ENCODE assay signal across 1 cellular context in the genomic region with DNA sequence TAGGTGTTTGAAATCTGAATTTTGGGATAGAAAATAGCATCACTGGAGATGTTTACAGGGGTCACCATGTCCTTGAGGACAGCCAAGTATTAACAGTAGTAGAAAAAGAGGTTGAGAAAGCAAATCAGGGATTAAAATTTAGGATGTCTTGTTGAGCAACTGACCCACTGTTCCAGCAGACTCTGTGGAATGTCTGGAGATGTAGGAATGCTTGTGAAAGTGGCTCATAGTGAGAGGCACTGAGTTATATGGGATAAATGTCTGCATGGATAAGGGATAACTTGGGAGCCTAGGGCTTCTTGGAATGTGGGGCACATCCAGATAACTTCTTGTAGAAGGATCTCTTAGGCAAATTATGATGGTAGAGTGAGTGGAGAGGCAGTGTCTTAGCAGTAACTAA.
TF ChIP-seq lines count a peak whose summit lies in the region.

No MANE protein-coding gene starts in this region.

TF ChIP-seq in WTC11, 78 proteins besides CTCF, POLR2A, EP300 and RAD21 (continued from another document):
- TF ChIP-seq, protein P1, sequence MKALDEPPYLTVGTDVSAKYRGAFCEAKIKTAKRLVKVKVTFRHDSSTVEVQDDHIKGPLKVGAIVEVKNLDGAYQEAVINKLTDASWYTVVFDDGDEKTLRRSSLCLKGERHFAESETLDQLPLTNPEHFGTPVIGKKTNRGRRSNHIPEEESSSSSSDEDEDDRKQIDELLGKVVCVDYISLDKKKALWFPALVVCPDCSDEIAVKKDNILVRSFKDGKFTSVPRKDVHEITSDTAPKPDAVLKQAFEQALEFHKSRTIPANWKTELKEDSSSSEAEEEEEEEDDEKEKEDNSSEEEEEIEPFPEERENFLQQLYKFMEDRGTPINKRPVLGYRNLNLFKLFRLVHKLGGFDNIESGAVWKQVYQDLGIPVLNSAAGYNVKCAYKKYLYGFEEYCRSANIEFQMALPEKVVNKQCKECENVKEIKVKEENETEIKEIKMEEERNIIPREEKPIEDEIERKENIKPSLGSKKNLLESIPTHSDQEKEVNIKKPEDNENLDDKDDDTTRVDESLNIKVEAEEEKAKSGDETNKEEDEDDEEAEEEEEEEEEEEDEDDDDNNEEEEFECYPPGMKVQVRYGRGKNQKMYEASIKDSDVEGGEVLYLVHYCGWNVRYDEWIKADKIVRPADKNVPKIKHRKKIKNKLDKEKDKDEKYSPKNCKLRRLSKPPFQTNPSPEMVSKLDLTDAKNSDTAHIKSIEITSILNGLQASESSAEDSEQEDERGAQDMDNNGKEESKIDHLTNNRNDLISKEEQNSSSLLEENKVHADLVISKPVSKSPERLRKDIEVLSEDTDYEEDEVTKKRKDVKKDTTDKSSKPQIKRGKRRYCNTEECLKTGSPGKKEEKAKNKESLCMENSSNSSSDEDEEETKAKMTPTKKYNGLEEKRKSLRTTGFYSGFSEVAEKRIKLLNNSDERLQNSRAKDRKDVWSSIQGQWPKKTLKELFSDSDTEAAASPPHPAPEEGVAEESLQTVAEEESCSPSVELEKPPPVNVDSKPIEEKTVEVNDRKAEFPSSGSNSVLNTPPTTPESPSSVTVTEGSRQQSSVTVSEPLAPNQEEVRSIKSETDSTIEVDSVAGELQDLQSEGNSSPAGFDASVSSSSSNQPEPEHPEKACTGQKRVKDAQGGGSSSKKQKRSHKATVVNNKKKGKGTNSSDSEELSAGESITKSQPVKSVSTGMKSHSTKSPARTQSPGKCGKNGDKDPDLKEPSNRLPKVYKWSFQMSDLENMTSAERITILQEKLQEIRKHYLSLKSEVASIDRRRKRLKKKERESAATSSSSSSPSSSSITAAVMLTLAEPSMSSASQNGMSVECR (CRISPR knock-in tag; IDR thresholded peaks at IDR 0.05; ENCODE audit: borderline replicate concordance): no peak
- TF ChIP-seq GRHL2 (CRISPR knock-in tag; IDR thresholded peaks at IDR 0.05; ENCODE audit: insufficient replicate concordance, severe bottlenecking) (no peak), MYBL2 (CRISPR knock-in tag; IDR thresholded peaks at IDR 0.05) (no peak), SMAD4 (CRISPR knock-in tag; IDR thresholded peaks at IDR 0.05) (no peak), ZBTB21 (CRISPR knock-in tag; IDR thresholded peaks at IDR 0.05; ENCODE audit: borderline replicate concordance) (no peak)
TF ChIP-seq in WTC11: peak in this region for 0.
